Comparison of ENCODE assay signal across 9 cellular contexts in genomic region chr1:187051618-187052232, GRCh38.
DNase-seq lines count a peak whose midpoint lies in the region; ATAC-seq and TF ChIP-seq lines count a peak whose summit lies in the region.
"Had no signal": no experiment of that assay in that cellular context is flagged by ENCODE, and none has a peak within 500 bp of the region (broad histone marks: within the 10 kb centered on the region; RNA-seq: fewer than 3 reads in every experiment).

No MANE protein-coding gene starts in this region.

- peak; percentile 61 for TF ChIP-seq CTCF in choroid plexus epithelial cell (conservative IDR thresholded peaks at IDR 0.05; ENCODE audit: low read depth, low read length)

- CTCF ChIA-PET in activated naive CD4-positive, alpha-beta T cell treated with anti-CD3 and anti-CD28 coated beads, Interleukin-2, amount 10 ng/mL, durations not matched to agents 7 days and 5 days (lab: Charles Lee) = interaction anchor here (0.6 to 1.2 kb wide), 7 partner anchors 58 to 446 kb away, joined by 3 to 4 read pairs (median 3); no protein-coding TSS in a partner anchor
- CTCF ChIA-PET in naive thymus-derived CD4-positive, alpha-beta T cell (lab: Charles Lee) = interaction anchor here (0.7 kb wide), 1 partner anchor 632 kb away, joined by 5 read pairs; no protein-coding TSS in a partner anchor

- H3K27me3 Mint-ChIP-seq in activated naive CD4-positive, alpha-beta T cell treated with anti-CD3 and anti-CD28 coated beads, Interleukin-2, amount 10 ng/mL, durations not matched to agents 7 days and 5 days = no peaks in the 10 kb centered on the region
- H3K27me3 Mint-ChIP-seq in naive thymus-derived CD4-positive, alpha-beta T cell = peaks cover 0 to 6% (median 0%) of the 10 kb centered on the region in 5 donors

- ATAC-seq in GM21367 (IDR thresholded peaks at IDR 0.05; ENCODE audit: unreplicated experiment) (peak; percentile 88), HG03469 (IDR thresholded peaks at IDR 0.05; ENCODE audit: unreplicated experiment) (peak; percentile 85)
- peak; percentile 46 for ATAC-seq in naive thymus-derived CD4-positive, alpha-beta T cell

- H3K4me1 ChIP-seq in naive thymus-derived CD4-positive, alpha-beta T cell (ENCODE audit: control insufficient read depth in 2 of 2, insufficient read depth in 2 of 2, low read length in 2 of 2) = no peaks in the 10 kb centered on the region

- H3K9me3 ChIP-seq in naive thymus-derived CD4-positive, alpha-beta T cell (ENCODE audit: control insufficient read depth in 2 of 3, low read length in 3 of 3) = no peaks in the 10 kb centered on the region

- intact Hi-C loops in naive thymus-derived CD4-positive, alpha-beta T cell (cut with micrococcal nuclease) = loop anchor here in 1 of 2 donors (10.0 kb wide), 1 partner anchor 813 kb away; no protein-coding TSS in a partner anchor

- no peaks in the 10 kb centered on the region for H3K9me3 Mint-ChIP-seq in activated naive CD4-positive, alpha-beta T cell treated with anti-CD3 and anti-CD28 coated beads, Interleukin-2, amount 10 ng/mL, durations not matched to agents 7 days and 5 days
- no peaks in the 10 kb centered on the region for H3K9me3 Mint-ChIP-seq in naive thymus-derived CD4-positive, alpha-beta T cell

- POLR2A ChIA-PET in naive thymus-derived CD4-positive, alpha-beta T cell (lab: Charles Lee) = no interaction called here

- H3K27ac ChIP-seq in naive thymus-derived CD4-positive, alpha-beta T cell (ENCODE audit: low read depth, low read length) = no peak overlapping the region
- H3K27ac ChIP-seq: epithelial cell of prostate had no signal

- no peak overlapping the region for H3K4me3 ChIP-seq in choroid plexus epithelial cell (ENCODE audit: low read depth, low read length)
- H3K4me3 ChIP-seq in naive thymus-derived CD4-positive, alpha-beta T cell (ENCODE audit: low read length) = no peak overlapping the region

- DNase-seq in activated naive CD4-positive, alpha-beta T cell treated with anti-CD3 and anti-CD28 coated beads, Interleukin-2, amount 10 ng/mL, durations not matched to agents 7 days and 5 days = peak; percentile 29
- no peak for DNase-seq in activated naive CD4-positive, alpha-beta T cell treated with Interleukin-2 at 50 U/mL for 16 hours
- peak; percentile 74 for DNase-seq in NCI-H82 (lab: John Stamatoyannopoulos, UW)
- DNase-seq in choroid plexus epithelial cell (ENCODE audit: low read depth) = peak; percentile 73
- DNase-seq in naive thymus-derived CD4-positive, alpha-beta T cell = peak in 5 of 9 donors; percentile 20 to 42 (median 31)
- DNase-seq in stimulated activated CD4-positive, alpha-beta T cell treated with anti-CD3 and anti-CD28 coated beads, Interleukin-2, amount 100 ng/mL, for 24 hours = no peak

- no peaks in the 10 kb centered on the region for H3K27me3 ChIP-seq in naive thymus-derived CD4-positive, alpha-beta T cell (ENCODE audit: control insufficient read depth in 2 of 2, insufficient read depth in 2 of 2, low read length in 2 of 2)

- H3K4me1 Mint-ChIP-seq in activated naive CD4-positive, alpha-beta T cell treated with anti-CD3 and anti-CD28 coated beads, Interleukin-2, amount 10 ng/mL, durations not matched to agents 7 days and 5 days = no peaks in the 10 kb centered on the region
- H3K4me1 Mint-ChIP-seq in naive thymus-derived CD4-positive, alpha-beta T cell = peaks cover 0 to 5% (median 0%) of the 10 kb centered on the region in 7 donors

- no peak overlapping the region for H3K27ac Mint-ChIP-seq in activated naive CD4-positive, alpha-beta T cell treated with anti-CD3 and anti-CD28 coated beads, Interleukin-2, amount 10 ng/mL, durations not matched to agents 7 days and 5 days
- H3K27ac Mint-ChIP-seq in naive thymus-derived CD4-positive, alpha-beta T cell = no peak overlapping the region

- no peak overlapping the region for H3K4me3 Mint-ChIP-seq in activated naive CD4-positive, alpha-beta T cell treated with anti-CD3 and anti-CD28 coated beads, Interleukin-2, amount 10 ng/mL, durations not matched to agents 7 days and 5 days
- no peak overlapping the region for H3K4me3 Mint-ChIP-seq in naive thymus-derived CD4-positive, alpha-beta T cell

- no peaks in the 10 kb centered on the region for H3K36me3 Mint-ChIP-seq in activated naive CD4-positive, alpha-beta T cell treated with anti-CD3 and anti-CD28 coated beads, Interleukin-2, amount 10 ng/mL, durations not matched to agents 7 days and 5 days
- H3K36me3 Mint-ChIP-seq in naive thymus-derived CD4-positive, alpha-beta T cell = no peaks in the 10 kb centered on the region

- no peaks in the 10 kb centered on the region for H3K36me3 ChIP-seq in naive thymus-derived CD4-positive, alpha-beta T cell (ENCODE audit: control insufficient read depth in 2 of 3, insufficient read depth in 3 of 3, low read length in 3 of 3)

Comparison
In these comparisons a context has a peak if more than half of its experiments do, and no peak if none do; other contexts are left out.
1. DNase-seq: peak in activated naive CD4-positive, alpha-beta T cell treated with anti-CD3 and anti-CD28 coated beads, Interleukin-2, amount 10 ng/mL, durations not matched to agents 7 days and 5 days (single experiment), NCI-H82 (single experiment), choroid plexus epithelial cell (single experiment) and naive thymus-derived CD4-positive, alpha-beta T cell (5 of 9); none in activated naive CD4-positive, alpha-beta T cell treated with Interleukin-2 at 50 U/mL for 16 hours (single experiment) and stimulated activated CD4-positive, alpha-beta T cell treated with anti-CD3 and anti-CD28 coated beads, Interleukin-2, amount 100 ng/mL, for 24 hours (0 of 2).
2. Peak in every context shown above with its lines, with median percentiles within 50 percentile points of each other: ATAC-seq.